Comparison of ENCODE assay signal across 16 cellular contexts in genomic region chr2:23627236-23627990, GRCh38.
"Had no signal": no experiment of that assay in that cellular context is flagged by ENCODE, and none has a peak within 500 bp of the region (broad histone marks: within the 10 kb centered on the region; RNA-seq: fewer than 3 reads in every experiment).

No MANE protein-coding gene starts in this region.

- H3K4me1 ChIP-seq: body of pancreas, colonic mucosa, heart left ventricle, left ventricle myocardium inferior, right atrium auricular region, testis had no signal

- H3K4me3 Mint-ChIP-seq: activated naive CD8-positive, alpha-beta T cell; memory B cell; naive thymus-derived CD4-positive, alpha-beta T cell; T-helper 1 cell treated with Interleukin-12 subunit alpha and Interleukin-12 subunit beta and Interleukin-4 antibody, amounts not matched to agents 30 μg/mL and 1 μg/mL, for 36 hours had no signal

- H3K27me3 Mint-ChIP-seq: activated naive CD8-positive, alpha-beta T cell; memory B cell; naive thymus-derived CD4-positive, alpha-beta T cell had no signal

- H3K27ac Mint-ChIP-seq: activated naive CD8-positive, alpha-beta T cell; memory B cell; progenitor cell of endocrine pancreas; T-helper 1 cell treated with Interleukin-12 subunit alpha and Interleukin-12 subunit beta and Interleukin-4 antibody, amounts not matched to agents 30 μg/mL and 1 μg/mL, for 36 hours had no signal

- DNase-seq: activated CD4-positive, alpha-beta T cell treated with anti-CD3 and anti-CD28 coated beads, Interleukin-2, amount 50 U/mL, for 4 hours; body of pancreas; colonic mucosa; left ventricle myocardium inferior; naive thymus-derived CD4-positive, alpha-beta T cell; testis had no signal

- H3K4me3 ChIP-seq: body of pancreas, colonic mucosa, gastroesophageal sphincter, heart left ventricle, left ventricle myocardium inferior, right atrium auricular region, SJSA1, testis had no signal

- H3K27ac ChIP-seq: body of pancreas, colonic mucosa, heart left ventricle, left ventricle myocardium inferior, right atrium auricular region, SJSA1, testis, VCaP had no signal

- H3K36me3 ChIP-seq: colonic mucosa, gastroesophageal sphincter, heart left ventricle, left ventricle myocardium inferior, right atrium auricular region, SJSA1 had no signal

- H3K4me1 Mint-ChIP-seq: memory B cell had no signal

- H3K9me3 ChIP-seq: body of pancreas, colonic mucosa, gastroesophageal sphincter, testis had no signal

- ATAC-seq: body of pancreas; esophagus mucosa; gastroesophageal sphincter; heart left ventricle; naive thymus-derived CD4-positive, alpha-beta T cell had no signal

- H3K27me3 ChIP-seq: body of pancreas, colonic mucosa, gastroesophageal sphincter, heart left ventricle, right atrium auricular region, SJSA1, testis had no signal
